ENCODE assay signal across 20 cellular contexts in genomic region chr5:1013238-1013947, GRCh38. TPM values are rescaled to one million over a fixed set of nuclear protein-coding genes. Genes with fewer than 3 reads are reported as not detected.
"Had no signal": no experiment of that assay in that cellular context is flagged by ENCODE, and none has a peak within 500 bp of the region (broad histone marks: within the 10 kb centered on the region; RNA-seq: fewer than 3 reads in every experiment).

No MANE protein-coding gene starts in this region.

- H3K27ac Mint-ChIP-seq: activated naive CD4-positive, alpha-beta T cell treated with anti-CD3 and anti-CD28 coated beads, Interleukin-2, amount 50 U/mL, for 24 hours; naive B cell; T-helper 1 cell treated with Interleukin-12 subunit alpha and Interleukin-12 subunit beta and Interleukin-4 antibody, amounts not matched to agents 30 μg/mL and 1 μg/mL, for 36 hours had no signal

- H2AFZ ChIP-seq: hepatocyte had no signal

- H3K4me3 Mint-ChIP-seq: activated naive CD4-positive, alpha-beta T cell treated with anti-CD3 and anti-CD28 coated beads, Interleukin-2, amount 50 U/mL, for 24 hours; naive B cell; T-helper 1 cell treated with Interleukin-12 subunit alpha and Interleukin-12 subunit beta and Interleukin-4 antibody, amounts not matched to agents 30 μg/mL and 1 μg/mL, for 36 hours had no signal

- H3K9me3 ChIP-seq: breast epithelium, esophagus muscularis mucosa, pancreas, tibial artery had no signal

- H3K27me3 ChIP-seq: pancreas had no signal

- DNase-seq: activated CD8-positive, alpha-beta memory T cell treated with anti-CD3 and anti-CD28 coated beads for 24 hours; activated CD8-positive, alpha-beta memory T cell treated with anti-CD3 and anti-CD28 coated beads, Interleukin-2, amount 50 U/mL, for 48 hours; activated effector memory CD4-positive, alpha-beta T cell treated with Interleukin-2 at 50 U/mL for 16 hours; activated T-cell treated with anti-CD3 and anti-CD28 coated beads, Interleukin-2, amount 50 U/mL, for 48 hours; cerebellar nuclear complex; effector CD8-positive, alpha-beta T cell; mammary epithelial cell; naive B cell; stimulated activated CD4-positive, alpha-beta T cell treated with anti-CD3 and anti-CD28 coated beads, Interleukin-12 subunit alpha, Interleukin-12 subunit beta, amount 100 ng/mL, for 4 hours; stimulated activated CD4-positive, alpha-beta T cell treated with anti-CD3 and anti-CD28 coated beads, Interleukin-2, amount 100 ng/mL, for 24 hours; stimulated activated naive CD8-positive, alpha-beta T cell treated with anti-CD3 and anti-CD28 coated beads, Interleukin-15, Interleukin-2, amounts not matched to agents 100 U/mL and 50 U/mL, for 24 hours; substantia nigra; tibial artery had no signal

- H3K9me3 Mint-ChIP-seq: activated naive CD4-positive, alpha-beta T cell treated with anti-CD3 and anti-CD28 coated beads, Interleukin-2, amount 50 U/mL, for 24 hours; T-helper 1 cell treated with Interleukin-12 subunit alpha and Interleukin-12 subunit beta and Interleukin-4 antibody, amounts not matched to agents 30 μg/mL and 1 μg/mL, for 36 hours had no signal

- H3K36me3 ChIP-seq: breast epithelium, esophagus muscularis mucosa, pancreas, tibial artery had no signal

- ATAC-seq: pancreas; stimulated activated naive CD8-positive, alpha-beta T cell treated with anti-CD3 and anti-CD28 coated beads, Interleukin-15, Interleukin-2, amounts not matched to agents 100 U/mL and 50 U/mL, for 24 hours had no signal

- H3K36me3 Mint-ChIP-seq: activated naive CD4-positive, alpha-beta T cell treated with anti-CD3 and anti-CD28 coated beads, Interleukin-2, amount 50 U/mL, for 24 hours; naive B cell had no signal

- H3K4me3 ChIP-seq: breast epithelium, esophagus muscularis mucosa, hepatocyte, pancreas, tibial artery had no signal

- H3K27ac ChIP-seq: breast epithelium, esophagus muscularis mucosa, hepatocyte, pancreas, tibial artery had no signal

- H3K4me2 ChIP-seq: hepatocyte had no signal

RNA-seq across cellular contexts. Expression of gene NKD2, which starts 4.8 kb away (rescaled TPM):
- total RNA-seq: mononuclear cell had no signal
